24 cellular contexts compared by ENCODE assay signal in genomic region chr18:26309283-26309682, GRCh38.
DNase-seq lines count a peak whose midpoint lies in the region; ATAC-seq and TF ChIP-seq lines count a peak whose summit lies in the region.
"Had no signal": no experiment of that assay in that cellular context is flagged by ENCODE, and none has a peak within 500 bp of the region (broad histone marks: within the 10 kb centered on the region; RNA-seq: fewer than 3 reads in every experiment).

No MANE protein-coding gene starts in this region.

- no peaks in the 10 kb centered on the region for H3K9me3 ChIP-seq in SK-N-SH
- H3K9me3 ChIP-seq in CD8-positive, alpha-beta T cell (ENCODE audit: low read length): no peaks in the 10 kb centered on the region
- H3K9me3 ChIP-seq: thoracic aorta had no signal

- no peak overlapping the region for H3K9ac ChIP-seq in SK-N-SH

- H4K20me1 ChIP-seq in SK-N-SH (ENCODE audit: insufficient read depth): no peaks in the 10 kb centered on the region

- no peak overlapping the region for H2AFZ ChIP-seq in SK-N-SH (ENCODE audit: low read depth)

- H3K4me3 Mint-ChIP-seq in CD8-positive, alpha-beta T cell: no peak overlapping the region
- H3K4me3 Mint-ChIP-seq: activated CD8-positive, alpha-beta T cell treated with anti-CD3 and anti-CD28 coated beads for 36 hours; activated naive CD8-positive, alpha-beta T cell treated with anti-CD3 and anti-CD28 coated beads for 36 hours; activated T-cell treated with anti-CD3 and anti-CD28 coated beads, Interleukin-2, amount 50 U/mL, for 72 hours; memory B cell; natural killer cell; T-cell had no signal

- no peak for TF ChIP-seq RAD21 in SK-N-SH (IDR thresholded peaks at IDR 0.05; ENCODE audit: low read length)

- no peaks in the 10 kb centered on the region for H3K36me3 ChIP-seq in SK-N-SH (replicated peaks in 1 of 2; ENCODE audit: control insufficient read depth in 1 of 2, insufficient read depth in 2 of 2, low read length in 1 of 2)
- no peaks in the 10 kb centered on the region for H3K36me3 ChIP-seq in CD8-positive, alpha-beta T cell (ENCODE audit: insufficient read depth, low read length)
- H3K36me3 ChIP-seq: thoracic aorta, WERI-Rb-1 had no signal

- TF ChIP-seq CTCF in SK-N-SH (IDR thresholded peaks at IDR 0.05): no peak
- TF ChIP-seq CTCF in fibroblast of the aortic adventitia (IDR thresholded peaks at IDR 0.05; ENCODE audit: insufficient read depth, low read length): no peak
- TF ChIP-seq CTCF in CD8-positive, alpha-beta T cell (IDR thresholded peaks at IDR 0.05): no peak

- no peak for TF ChIP-seq EP300 in SK-N-SH (IDR thresholded peaks at IDR 0.05; ENCODE audit: borderline replicate concordance in 1 of 2, low read depth in 1 of 2, low read length in 1 of 2)

- H3K9me2 ChIP-seq in SK-N-SH: no peaks in the 10 kb centered on the region

- no peaks in the 10 kb centered on the region for H3K9me3 Mint-ChIP-seq in CD8-positive, alpha-beta T cell
- H3K9me3 Mint-ChIP-seq: activated CD8-positive, alpha-beta T cell treated with anti-CD3 and anti-CD28 coated beads for 36 hours; activated naive CD8-positive, alpha-beta T cell treated with anti-CD3 and anti-CD28 coated beads for 36 hours; activated T-cell treated with anti-CD3 and anti-CD28 coated beads, Interleukin-2, amount 50 U/mL, for 72 hours; memory B cell; natural killer cell; T-cell had no signal

- 12% methylated on average over 1 of the region's 1 CpG for WGBS in SK-N-SH (ENCODE audit: low lambda C conversion rate)

- POLR2A ChIA-PET in SK-N-SH (lab: Yijun Ruan, JAX): interaction anchor here (0.6 kb wide), 2 partner anchors 463 to 476 kb away, joined by 3 read pairs; no protein-coding TSS in a partner anchor
- POLR2A ChIA-PET in CD8-positive, alpha-beta T cell (lab: Charles Lee): interaction anchor here (0.6 to 1.2 kb wide), 3 partner anchors 37 to 93 kb away, joined by 3 to 5 read pairs (median 4); no protein-coding TSS in a partner anchor

- CTCF ChIA-PET in SK-N-SH (lab: Yijun Ruan, JAX): interaction anchor here (1.1 to 3.8 kb wide), 3 partner anchors 15 to 340 kb away, joined by 5 to 16 read pairs (median 10); no protein-coding TSS in a partner anchor
- CTCF ChIA-PET in CD8-positive, alpha-beta T cell (lab: Charles Lee): interaction anchor here (0.6 kb wide), 1 partner anchor 366 kb away, joined by 4 read pairs; no protein-coding TSS in a partner anchor

- ATAC-seq in SK-N-SH treated with all-trans-retinoic acid at 6 μM for 48 hours (no peak), HG02678 (IDR thresholded peaks at IDR 0.05; ENCODE audit: unreplicated experiment) (no peak), HG02981 (IDR thresholded peaks at IDR 0.05; ENCODE audit: unreplicated experiment) (no peak)
- ATAC-seq in CD8-positive, alpha-beta T cell: no peak
- ATAC-seq: activated CD8-positive, alpha-beta T cell treated with anti-CD3 and anti-CD28 coated beads for 36 hours; activated T-cell treated with anti-CD3 and anti-CD28 coated beads, Interleukin-2, amount 50 U/mL, for 72 hours; natural killer cell; T-cell had no signal

- no peak overlapping the region for H3K27ac ChIP-seq in SK-N-SH (ENCODE audit: low read depth in 2 of 2, low read length in 1 of 2)
- H3K27ac ChIP-seq in CD8-positive, alpha-beta T cell (ENCODE audit: low read depth, low read length): no peak overlapping the region
- H3K27ac ChIP-seq: 22Rv1, C4-2B, thoracic aorta, WERI-Rb-1 had no signal

- no peaks in the 10 kb centered on the region for H3K27me3 Mint-ChIP-seq in CD8-positive, alpha-beta T cell (ENCODE audit: low read depth)
- H3K27me3 Mint-ChIP-seq: activated CD8-positive, alpha-beta T cell treated with anti-CD3 and anti-CD28 coated beads for 36 hours; activated naive CD8-positive, alpha-beta T cell treated with anti-CD3 and anti-CD28 coated beads for 36 hours; memory B cell; T-cell had no signal

- intact Hi-C loops in CD8-positive, alpha-beta T cell (cut with DNase I, micrococcal nuclease): loop anchor here in 1 of 2 experiments (2.0 kb wide), 1 partner anchor 340 kb away; no protein-coding TSS in a partner anchor

- no peak overlapping the region for H3K4me2 ChIP-seq in SK-N-SH
- H3K4me2 ChIP-seq: smooth muscle cell had no signal

- peaks cover 0 to 4% of the 10 kb centered on the region in 2 experiments; a peak in 1 of 4 replicates for H3K4me1 ChIP-seq in SK-N-SH (ENCODE audit: control insufficient read depth in 1 of 2, insufficient read depth in 2 of 2, low read depth in 1 of 2, low read length in 1 of 2)
- no peaks in the 10 kb centered on the region for H3K4me1 ChIP-seq in CD8-positive, alpha-beta T cell (ENCODE audit: insufficient read depth, low read length)

- DNase-seq in SK-N-SH: no peak
- peak; percentile 40 for DNase-seq in amniotic epithelial cell (ENCODE audit: low read depth)
- DNase-seq in fibroblast of the aortic adventitia (ENCODE audit: low read depth): peak; percentile 77
- DNase-seq in activated effector memory CD4-positive, alpha-beta T cell treated with anti-CD3 and anti-CD28 coated beads, Interleukin-2, amount 50 U/mL, for 16 hours: no peak
- DNase-seq in CD8-positive, alpha-beta T cell: no peak
- DNase-seq: activated CD8-positive, alpha-beta T cell treated with anti-CD3 and anti-CD28 coated beads for 36 hours; activated naive CD8-positive, alpha-beta T cell treated with anti-CD3 and anti-CD28 coated beads for 36 hours; activated T-cell treated with anti-CD3 and anti-CD28 coated beads, Interleukin-2, amount 50 U/mL, for 72 hours; caudate nucleus; head of caudate nucleus; natural killer cell; NCI-H187 treated with DMSO at 0.1 percent for 48 hours; NCI-H345; NK-92 treated with Interleukin-12 subunit alpha and Interleukin-12 subunit beta, amount 100 ng/mL, for 24 hours; T-cell; WERI-Rb-1 had no signal

- no peaks in the 10 kb centered on the region for H3K79me2 ChIP-seq in SK-N-SH (ENCODE audit: insufficient read depth)

- no peaks in the 10 kb centered on the region for H3K4me1 Mint-ChIP-seq in CD8-positive, alpha-beta T cell (ENCODE audit: low read depth)
- H3K4me1 Mint-ChIP-seq: activated naive CD8-positive, alpha-beta T cell treated with anti-CD3 and anti-CD28 coated beads for 36 hours; natural killer cell had no signal

- no peak overlapping the region for H3K4me3 ChIP-seq in SK-N-SH (ENCODE audit: low read depth in 2 of 2, low read length in 1 of 2)
- no peak overlapping the region for H3K4me3 ChIP-seq in fibroblast of the aortic adventitia (ENCODE audit: low read depth, low read length)
- no peak overlapping the region for H3K4me3 ChIP-seq in CD8-positive, alpha-beta T cell (ENCODE audit: low read depth, low read length)
- H3K4me3 ChIP-seq: smooth muscle cell, thoracic aorta had no signal

- H3F3A ChIP-seq in SK-N-SH (replicated peaks; ENCODE audit: insufficient read depth): peaks cover 3% of the 10 kb centered on the region

- H3K27ac Mint-ChIP-seq in CD8-positive, alpha-beta T cell: no peak overlapping the region
- H3K27ac Mint-ChIP-seq: activated CD8-positive, alpha-beta T cell treated with anti-CD3 and anti-CD28 coated beads for 36 hours; activated naive CD8-positive, alpha-beta T cell treated with anti-CD3 and anti-CD28 coated beads for 36 hours; activated T-cell treated with anti-CD3 and anti-CD28 coated beads, Interleukin-2, amount 50 U/mL, for 72 hours; natural killer cell; T-cell had no signal

- H3K36me3 Mint-ChIP-seq in CD8-positive, alpha-beta T cell: peaks cover 16% of the 10 kb centered on the region
- H3K36me3 Mint-ChIP-seq: natural killer cell had no signal

- no peaks in the 10 kb centered on the region for H3K27me3 ChIP-seq in SK-N-SH (ENCODE audit: insufficient read depth)
- H3K27me3 ChIP-seq in CD8-positive, alpha-beta T cell (ENCODE audit: insufficient read depth, low read length): no peaks in the 10 kb centered on the region

TF ChIP-seq in SK-N-SH, 30 proteins besides CTCF, POLR2A, EP300 and RAD21:
- TF ChIP-seq IRF3 (IDR thresholded peaks at IDR 0.05; ENCODE audit: low read depth, low read length): no peak
- no peak for TF ChIP-seq ELF1 (IDR thresholded peaks at IDR 0.05)
- TF ChIP-seq FOSL2 (IDR thresholded peaks at IDR 0.05; ENCODE audit: borderline replicate concordance, low read depth): peak; percentile 16; the same call in 1 of the 2 replicates

TF ChIP-seq in SK-N-SH treated with all-trans-retinoic acid at 6 μM for 48 hours, 23 proteins besides CTCF, POLR2A, EP300 and RAD21 (continues in another document):
- TF ChIP-seq ZNF8 (CRISPR knock-in tag; IDR thresholded peaks at IDR 0.05) (no peak), PATZ1 (CRISPR knock-in tag; IDR thresholded peaks at IDR 0.05; ENCODE audit: borderline replicate concordance) (no peak), PPARA (CRISPR knock-in tag; IDR thresholded peaks at IDR 0.05; ENCODE audit: borderline replicate concordance) (no peak), ZC3H10 (CRISPR knock-in tag; IDR thresholded peaks at IDR 0.05) (no peak), ZNF565 (CRISPR knock-in tag; conservative IDR thresholded peaks at IDR 0.05; ENCODE audit: low read depth) (no peak), GLIS3 (CRISPR knock-in tag; IDR thresholded peaks at IDR 0.05) (no peak)

Comparison
In these comparisons a context has a peak if more than half of its experiments do, and no peak if none do; other contexts are left out.
1. DNase-seq: peak in amniotic epithelial cell (single experiment) and fibroblast of the aortic adventitia (single experiment); none in SK-N-SH (single experiment), activated effector memory CD4-positive, alpha-beta T cell treated with anti-CD3 and anti-CD28 coated beads, Interleukin-2, amount 50 U/mL, for 16 hours (single experiment) and CD8-positive, alpha-beta T cell (0 of 7).